ENCODE assay signal across 1 cellular context in genomic region chr1:206074839-206075238, GRCh38.
TF ChIP-seq lines count a peak whose summit lies in the region.

No MANE protein-coding gene starts in this region.

TF ChIP-seq in K562, 482 proteins besides CTCF, POLR2A, EP300 and RAD21 (continued from another document):
- TF ChIP-seq NEUROD1 (IDR thresholded peaks at IDR 0.05; ENCODE audit: borderline replicate concordance, low read depth, low read length, partially characterized antibody) (no peak), XRCC4 (IDR thresholded peaks at IDR 0.05; ENCODE audit: extremely low read depth, insufficient read depth, insufficient read length) (no peak), MCM3 (IDR thresholded peaks at IDR 0.05) (no peak), PCBP2 (IDR thresholded peaks at IDR 0.05; ENCODE audit: low read depth, low read length, poor library complexity, severe bottlenecking) (no peak), YY1 (IDR thresholded peaks at IDR 0.05; ENCODE audit: borderline replicate concordance in 1 of 3, control insufficient read depth in 1 of 3, extremely low read depth in 1 of 3, insufficient read depth in 3 of 3, insufficient read length in 1 of 3, insufficient replicate concordance in 2 of 3, low read depth in 1 of 3, low read length in 2 of 3) (no peak), PCBP1 (IDR thresholded peaks at IDR 0.05; ENCODE audit: low read depth, low read length, poor library complexity, severe bottlenecking) (no peak), CREB5 (CRISPR knock-in tag; IDR thresholded peaks at IDR 0.05) (no peak), NRF1 (conservative IDR thresholded peaks at IDR 0.05 in 1 of 2, IDR thresholded peaks at IDR 0.05 in 1 of 2) (no peak), HDAC3 (IDR thresholded peaks at IDR 0.05; ENCODE audit: borderline replicate concordance, partially characterized antibody) (peak; percentile 55), NR2C2 (CRISPR knock-in tag; IDR thresholded peaks at IDR 0.05) (no peak), NR2C2 (tag; IDR thresholded peaks at IDR 0.05) (0 out of 2 replicates have a peak, but pooled peaks have one; percentile 10), ZNF24 (IDR thresholded peaks at IDR 0.05) (no peak; the same call in 1 of the 2 replicates), ZBTB49 (CRISPR knock-in tag; IDR thresholded peaks at IDR 0.05; ENCODE audit: borderline replicate concordance) (no peak), CREB1 (IDR thresholded peaks at IDR 0.05) (0 out of 2 replicates have a peak, but pooled peaks have one; percentile 17), CREB1 (CRISPR knock-in tag; IDR thresholded peaks at IDR 0.05) (peak; percentile 32; the same call in 1 of the 2 replicates), CHAMP1 (IDR thresholded peaks at IDR 0.05) (no peak), MXD1 (CRISPR knock-in tag; IDR thresholded peaks at IDR 0.05; ENCODE audit: borderline replicate concordance, poor library complexity, severe bottlenecking) (no peak), ZNF561 (CRISPR knock-in tag; conservative IDR thresholded peaks at IDR 0.05) (no peak), MAX (CRISPR knock-in tag; IDR thresholded peaks at IDR 0.05) (no peak), ZFP36 (IDR thresholded peaks at IDR 0.05; ENCODE audit: low read depth, low read length, partially characterized antibody) (no peak), ZNF717 (CRISPR knock-in tag; IDR thresholded peaks at IDR 0.05) (no peak), KDM2B (CRISPR knock-in tag; IDR thresholded peaks at IDR 0.05) (no peak), ZBTB5 (IDR thresholded peaks at IDR 0.05) (no peak), ZNF77 (CRISPR knock-in tag; IDR thresholded peaks at IDR 0.05) (no peak), POLR2G (IDR thresholded peaks at IDR 0.05; ENCODE audit: low read depth, low read length) (no peak), SP1 (CRISPR knock-in tag; IDR thresholded peaks at IDR 0.05) (no peak), NR2C1 (IDR thresholded peaks at IDR 0.05) (no peak), NR2C1 (tag; IDR thresholded peaks at IDR 0.05) (no peak), ARID3B (CRISPR knock-in tag; IDR thresholded peaks at IDR 0.05; ENCODE audit: borderline replicate concordance) (no peak), ZNF140 (CRISPR knock-in tag; IDR thresholded peaks at IDR 0.05) (no peak), CHD2 (IDR thresholded peaks at IDR 0.05; ENCODE audit: low read depth, low read length) (no peak), SMAD4 (CRISPR knock-in tag; conservative IDR thresholded peaks at IDR 0.05) (peak; percentile 93), NFRKB (IDR thresholded peaks at IDR 0.05; ENCODE audit: low read depth) (no peak), WHSC1 (IDR thresholded peaks at IDR 0.05; ENCODE audit: low read length) (no peak), NFXL1 (CRISPR knock-in tag; IDR thresholded peaks at IDR 0.05) (no peak), TFAM (CRISPR knock-in tag; conservative IDR thresholded peaks at IDR 0.05) (no peak), ZNF764 (CRISPR knock-in tag; IDR thresholded peaks at IDR 0.05; ENCODE audit: low read depth) (no peak), ZKSCAN8 (CRISPR knock-in tag; IDR thresholded peaks at IDR 0.05) (peak; percentile 77; the same call in 1 of the 2 replicates), CTBP1 (IDR thresholded peaks at IDR 0.05; ENCODE audit: borderline replicate concordance) (peak; percentile 83; the same call in 1 of the 2 replicates), ZNF445 (CRISPR knock-in tag; IDR thresholded peaks at IDR 0.05; ENCODE audit: low read depth) (no peak), CUX1 (CRISPR knock-in tag; IDR thresholded peaks at IDR 0.05) (no peak), ZNF316 (IDR thresholded peaks at IDR 0.05) (no peak), ZNF197 (CRISPR knock-in tag; IDR thresholded peaks at IDR 0.05; ENCODE audit: low read depth) (peak; percentile 89), ZNF57 (CRISPR knock-in tag; IDR thresholded peaks at IDR 0.05) (no peak), ZNF436 (CRISPR knock-in tag; IDR thresholded peaks at IDR 0.05) (no peak), MYNN (IDR thresholded peaks at IDR 0.05) (peak; percentile 61; the same call in 1 of the 2 replicates), MYNN (CRISPR knock-in tag; IDR thresholded peaks at IDR 0.05) (no peak), KHSRP (IDR thresholded peaks at IDR 0.05) (no peak), NFYB (IDR thresholded peaks at IDR 0.05; ENCODE audit: extremely low read depth, insufficient read length) (no peak), PHB (CRISPR knock-in tag; IDR thresholded peaks at IDR 0.05) (no peak), ZNF165 (CRISPR knock-in tag; IDR thresholded peaks at IDR 0.05; ENCODE audit: borderline replicate concordance) (no peak), MECOM (CRISPR knock-in tag; IDR thresholded peaks at IDR 0.05) (no peak)
